11 cellular contexts compared by ENCODE assay signal in the genomic region with DNA sequence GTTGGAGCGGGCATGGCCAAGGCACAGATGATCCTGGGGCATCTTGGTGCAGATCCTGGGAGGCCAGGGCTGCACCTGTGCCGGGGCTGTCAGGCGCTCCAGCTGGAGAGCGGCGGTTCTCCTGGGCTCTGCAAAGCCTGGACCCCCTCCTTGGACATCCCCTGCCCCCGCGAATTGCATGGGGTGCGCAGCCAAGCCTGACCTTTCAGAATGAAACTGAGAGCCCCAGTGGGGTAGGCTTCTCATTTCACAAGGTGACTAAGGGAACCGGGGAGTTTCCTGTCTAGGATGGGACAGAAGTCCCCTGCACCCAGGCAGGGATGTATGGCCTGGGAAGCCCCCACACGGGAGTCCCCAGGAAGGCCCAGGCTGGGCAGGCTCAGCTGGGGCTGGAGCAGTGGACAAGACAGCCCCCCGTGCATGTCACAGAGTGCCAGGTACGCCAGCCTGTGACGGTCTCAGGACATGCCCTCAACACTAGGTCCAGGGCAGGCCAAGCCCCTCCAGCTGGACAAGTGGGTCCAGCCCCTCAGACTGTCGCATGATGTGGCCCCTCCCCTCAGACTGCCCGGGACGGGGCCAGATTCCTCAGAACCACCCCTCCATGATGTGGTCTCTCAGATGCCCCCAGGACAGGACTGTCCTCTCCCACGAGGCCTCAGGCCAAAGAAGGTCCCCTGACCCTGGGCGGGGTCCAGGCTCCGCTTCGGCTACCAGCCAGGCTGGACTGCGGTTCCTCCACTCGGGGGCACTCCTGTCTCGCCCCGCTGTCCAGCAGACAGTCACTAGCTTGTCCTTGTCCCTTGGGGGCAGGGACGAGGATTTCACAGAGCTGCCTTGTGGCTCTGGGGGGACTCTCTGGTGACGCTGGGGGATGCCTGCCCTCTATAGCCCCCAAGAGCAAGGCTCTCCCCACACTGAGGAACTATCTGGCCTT. TPM values are rescaled to one million over a fixed set of nuclear protein-coding genes. Genes with fewer than 3 reads are reported as not detected.
DNase-seq lines count a peak whose midpoint lies in the region; ATAC-seq lines count a peak whose summit lies in the region.
"Had no signal": no experiment of that assay in that cellular context is flagged by ENCODE, and none has a peak within 500 bp of the region (broad histone marks: within the 10 kb centered on the region; RNA-seq: fewer than 3 reads in every experiment).

No MANE protein-coding gene starts in this region.

- peaks cover 7% of the 10 kb centered on the region for H3K36me3 Mint-ChIP-seq in activated T-helper 1 cell treated with anti-CD3 and anti-CD28 coated beads, Interleukin-12 subunit alpha, Interleukin-12 subunit beta, Interleukin-2, Interleukin-4 antibody, amounts not matched to agents 30 ng/mL and 10 ng/mL and 1 ng/mL, durations not matched to agents 14 hours and 24 hours and 36 hours (ENCODE audit: low read depth)

- peaks cover 39% of the 10 kb centered on the region for H3K4me1 Mint-ChIP-seq in activated T-helper 1 cell treated with anti-CD3 and anti-CD28 coated beads, Interleukin-12 subunit alpha, Interleukin-12 subunit beta, Interleukin-2, Interleukin-4 antibody, amounts not matched to agents 30 ng/mL and 10 ng/mL and 1 ng/mL, durations not matched to agents 14 hours and 24 hours and 36 hours (ENCODE audit: low read depth)

- H3K4me3 Mint-ChIP-seq in activated T-helper 1 cell treated with anti-CD3 and anti-CD28 coated beads, Interleukin-12 subunit alpha, Interleukin-12 subunit beta, Interleukin-2, Interleukin-4 antibody, amounts not matched to agents 30 ng/mL and 10 ng/mL and 1 ng/mL, durations not matched to agents 14 hours and 24 hours and 36 hours, result peak overlapping the region; percentile 98

- H3K27ac Mint-ChIP-seq in activated T-helper 1 cell treated with anti-CD3 and anti-CD28 coated beads, Interleukin-12 subunit alpha, Interleukin-12 subunit beta, Interleukin-2, Interleukin-4 antibody, amounts not matched to agents 30 ng/mL and 10 ng/mL and 1 ng/mL, durations not matched to agents 14 hours and 24 hours and 36 hours, result peak overlapping the region; percentile 34

- no peaks in the 10 kb centered on the region for H3K9me3 Mint-ChIP-seq in activated T-helper 1 cell treated with anti-CD3 and anti-CD28 coated beads, Interleukin-12 subunit alpha, Interleukin-12 subunit beta, Interleukin-2, Interleukin-4 antibody, amounts not matched to agents 30 ng/mL and 10 ng/mL and 1 ng/mL, durations not matched to agents 14 hours and 24 hours and 36 hours

- ATAC-seq in HG03064 (IDR thresholded peaks at IDR 0.05; ENCODE audit: low read depth, unreplicated experiment), result peak; percentile 37
- peak; percentile 64 for ATAC-seq in stimulated activated naive CD8-positive, alpha-beta T cell treated with anti-CD3 and anti-CD28 coated beads, Interleukin-15, Interleukin-2, amounts not matched to agents 100 U/mL and 50 U/mL, for 24 hours
- ATAC-seq: pancreas had no signal

- DNase-seq in activated effector memory CD4-positive, alpha-beta T cell treated with anti-CD3 and anti-CD28 coated beads, Interleukin-2, amount 50 U/mL, for 16 hours, result peak; percentile 76
- no peak for DNase-seq in activated effector memory CD4-positive, alpha-beta T cell treated with Interleukin-2 at 50 U/mL for 16 hours
- peak; percentile 36 for DNase-seq in activated T-helper 1 cell treated with anti-CD3 and anti-CD28 coated beads, Interleukin-12 subunit alpha, Interleukin-12 subunit beta, Interleukin-2, Interleukin-4 antibody, amounts not matched to agents 30 ng/mL and 10 ng/mL and 1 ng/mL, durations not matched to agents 14 hours and 24 hours and 36 hours (ENCODE audit: low spot score)
- peak; percentile 80 for DNase-seq in stimulated activated naive CD8-positive, alpha-beta T cell treated with anti-CD3 and anti-CD28 coated beads, Interleukin-15, Interleukin-2, amounts not matched to agents 100 U/mL and 50 U/mL, for 24 hours
- DNase-seq in NCI-H2081 treated with DMSO at 0.1 percent for 48 hours (lab: John Stamatoyannopoulos, UW) (no peak), NCI-H226 (no peak), amygdala (lab: John Stamatoyannopoulos, UW) (no peak)
- DNase-seq: NCI-H187 treated with DMSO at 0.1 percent for 48 hours had no signal

- intact Hi-C loops in activated T-helper 1 cell treated with anti-CD3 and anti-CD28 coated beads, Interleukin-12 subunit alpha, Interleukin-12 subunit beta, Interleukin-2, Interleukin-4 antibody, amounts not matched to agents 30 ng/mL and 10 ng/mL and 1 ng/mL, durations not matched to agents 14 hours and 24 hours and 36 hours (cut with micrococcal nuclease), result loop anchor here (2.0 to 10.0 kb wide), 6 partner anchors 16 to 1140 kb away; a partner anchor contains a TSS

- no peaks in the 10 kb centered on the region for H3K27me3 Mint-ChIP-seq in activated T-helper 1 cell treated with anti-CD3 and anti-CD28 coated beads, Interleukin-12 subunit alpha, Interleukin-12 subunit beta, Interleukin-2, Interleukin-4 antibody, amounts not matched to agents 30 ng/mL and 10 ng/mL and 1 ng/mL, durations not matched to agents 14 hours and 24 hours and 36 hours (ENCODE audit: insufficient read depth)

RNA-seq across cellular contexts. Expression of a gene that starts 2.3 kb away (rescaled TPM):
- total RNA-seq in activated T-helper 1 cell treated with anti-CD3 and anti-CD28 coated beads, Interleukin-12 subunit alpha, Interleukin-12 subunit beta, Interleukin-2, Interleukin-4 antibody, amounts not matched to agents 30 ng/mL and 10 ng/mL and 1 ng/mL, durations not matched to agents 14 hours and 24 hours and 36 hours, result 257 and 262 TPM in 2 replicates

RNA-seq across cellular contexts. Expression of a gene that starts 16.4 kb away (rescaled TPM):
- total RNA-seq in activated T-helper 1 cell treated with anti-CD3 and anti-CD28 coated beads, Interleukin-12 subunit alpha, Interleukin-12 subunit beta, Interleukin-2, Interleukin-4 antibody, amounts not matched to agents 30 ng/mL and 10 ng/mL and 1 ng/mL, durations not matched to agents 14 hours and 24 hours and 36 hours, result not detected in 2 replicates
- total RNA-seq: dermis microvascular lymphatic vessel endothelial cell had no signal

RNA-seq across cellular contexts. Expression of a gene that starts 20.4 kb away (rescaled TPM):
- total RNA-seq in activated T-helper 1 cell treated with anti-CD3 and anti-CD28 coated beads, Interleukin-12 subunit alpha, Interleukin-12 subunit beta, Interleukin-2, Interleukin-4 antibody, amounts not matched to agents 30 ng/mL and 10 ng/mL and 1 ng/mL, durations not matched to agents 14 hours and 24 hours and 36 hours, result not detected in 2 replicates

RNA-seq across cellular contexts. Expression of a gene that starts 36.5 kb away (rescaled TPM):
- total RNA-seq in activated T-helper 1 cell treated with anti-CD3 and anti-CD28 coated beads, Interleukin-12 subunit alpha, Interleukin-12 subunit beta, Interleukin-2, Interleukin-4 antibody, amounts not matched to agents 30 ng/mL and 10 ng/mL and 1 ng/mL, durations not matched to agents 14 hours and 24 hours and 36 hours, result 0.05 TPM in 1 of 2 replicates, not detected in the other
- total RNA-seq: dermis microvascular lymphatic vessel endothelial cell, pancreas had no signal

Comparison
In these comparisons a context has a peak if more than half of its experiments do, and no peak if none do; other contexts are left out.
1. DNase-seq: peak in activated effector memory CD4-positive, alpha-beta T cell treated with anti-CD3 and anti-CD28 coated beads, Interleukin-2, amount 50 U/mL, for 16 hours (single experiment), activated T-helper 1 cell treated with anti-CD3 and anti-CD28 coated beads, Interleukin-12 subunit alpha, Interleukin-12 subunit beta, Interleukin-2, Interleukin-4 antibody, amounts not matched to agents 30 ng/mL and 10 ng/mL and 1 ng/mL, durations not matched to agents 14 hours and 24 hours and 36 hours (single experiment) and stimulated activated naive CD8-positive, alpha-beta T cell treated with anti-CD3 and anti-CD28 coated beads, Interleukin-15, Interleukin-2, amounts not matched to agents 100 U/mL and 50 U/mL, for 24 hours (single experiment); none in activated effector memory CD4-positive, alpha-beta T cell treated with Interleukin-2 at 50 U/mL for 16 hours (single experiment), NCI-H2081 treated with DMSO at 0.1 percent for 48 hours (single experiment), NCI-H226 (single experiment) and amygdala (0 of 56).